ENCODE assay signal across 23 cellular contexts in the genomic region with DNA sequence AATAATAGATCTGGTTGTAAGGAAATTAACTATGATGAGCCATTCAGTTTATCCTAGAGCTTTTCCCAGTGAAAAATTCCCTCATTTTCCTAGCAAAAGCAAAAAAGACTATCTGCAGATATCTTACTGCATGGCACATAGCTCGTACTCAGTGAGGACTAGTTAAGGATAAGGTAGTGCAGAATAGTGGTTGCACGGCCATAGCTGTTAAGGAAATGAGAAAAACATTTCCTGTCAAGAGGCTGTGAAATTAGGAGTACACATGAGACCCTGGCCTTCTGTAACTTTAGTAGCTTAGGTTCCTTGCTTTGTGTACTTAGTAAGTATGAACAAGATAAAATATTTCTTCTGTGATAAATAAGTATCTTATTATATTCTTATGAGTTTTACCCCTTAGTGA. TPM values are rescaled to one million over a fixed set of nuclear protein-coding genes. Genes with fewer than 3 reads are reported as not detected.
"Had no signal": no experiment of that assay in that cellular context is flagged by ENCODE, and none has a peak within 500 bp of the region (broad histone marks: within the 10 kb centered on the region; RNA-seq: fewer than 3 reads in every experiment).

No MANE protein-coding gene starts in this region.

- DNase-seq: activated CD4-positive, alpha-beta T cell treated with anti-CD3 and anti-CD28 coated beads, Interleukin-2, amount 50 U/mL, for 1 hour; activated CD4-positive, CD25-positive, alpha-beta regulatory T cell; activated effector memory CD4-positive, alpha-beta T cell treated with anti-CD3 and anti-CD28 coated beads, Interleukin-2, amount 50 U/mL, for 16 hours; activated naive CD4-positive, alpha-beta T cell treated with anti-CD3 and anti-CD28 coated beads, Interleukin-2, amount 50 U/mL, for 16 hours; aorta; central memory CD4-positive, alpha-beta T cell; kidney; left lung; mucosa of descending colon; SHP77 treated with DMSO at 0.1 percent for 48 hours; sigmoid colon; SK-N-SH; stimulated activated CD4-positive, alpha-beta T cell treated with anti-CD3 and anti-CD28 coated beads, Interleukin-4, amount 100 ng/mL, for 24 hours; T-helper 9 cell; upper lobe of right lung had no signal

- H3K4me2 ChIP-seq: SK-N-SH had no signal

- H3K4me1 Mint-ChIP-seq: nephron had no signal

- H3K4me1 ChIP-seq: upper lobe of right lung had no signal

- ATAC-seq: left lung; mucosa of descending colon; stimulated activated memory B cell treated with anti-CD40 and anti-IgM and Interleukin-4, amounts not matched to agents 10 μg/mL and 1 μg/mL and 100 μg/mL, for 72 hours; upper lobe of right lung had no signal

- H3K9ac ChIP-seq: SK-N-SH had no signal

- H3K4me3 ChIP-seq: dorsolateral prefrontal cortex, left lung, mucosa of descending colon, sigmoid colon, thoracic aorta, upper lobe of right lung had no signal

- H3K9me3 Mint-ChIP-seq: memory B cell; nephron; stimulated activated memory B cell treated with anti-CD40 and anti-IgM and Interleukin-4, amounts not matched to agents 10 μg/mL and 1 μg/mL and 100 μg/mL, for 72 hours had no signal

- H3K4me3 Mint-ChIP-seq: memory B cell; nephron; stimulated activated memory B cell treated with anti-CD40 and anti-IgM and Interleukin-4, amounts not matched to agents 10 μg/mL and 1 μg/mL and 100 μg/mL, for 72 hours had no signal

- H3K27ac ChIP-seq: brain microvascular endothelial cell, left lung, sigmoid colon, thoracic aorta, upper lobe of right lung had no signal

- H3K27ac Mint-ChIP-seq: memory B cell; nephron; stimulated activated memory B cell treated with anti-CD40 and anti-IgM and Interleukin-4, amounts not matched to agents 10 μg/mL and 1 μg/mL and 100 μg/mL, for 72 hours had no signal

- H3K27me3 ChIP-seq: brain microvascular endothelial cell, dorsolateral prefrontal cortex, left lung, sigmoid colon, upper lobe of right lung had no signal

- H3K9me3 ChIP-seq: left lung, mucosa of descending colon, sigmoid colon, SK-N-SH, thoracic aorta, upper lobe of right lung had no signal

- H3K27me3 Mint-ChIP-seq: memory B cell; stimulated activated memory B cell treated with anti-CD40 and anti-IgM and Interleukin-4, amounts not matched to agents 10 μg/mL and 1 μg/mL and 100 μg/mL, for 72 hours had no signal

RNA-seq across cellular contexts. Expression of gene TAC4, which starts 49.1 kb away (rescaled TPM):
- total RNA-seq: aorta, epithelial cell of proximal tubule, fibroblast of lung, left lung, mucosa of descending colon, sigmoid colon, thoracic aorta, upper lobe of right lung had no signal
- polyA plus RNA-seq: aorta, fibroblast of lung, SK-N-SH had no signal
